ENCODE assay signal across 8 cellular contexts in genomic region chr2:151999058-151999457, GRCh38.
DNase-seq lines count a peak whose midpoint lies in the region; ATAC-seq and TF ChIP-seq lines count a peak whose summit lies in the region.

No MANE protein-coding gene starts in this region.

- H3K9me3 Mint-ChIP-seq in nephron progenitor cell, result no peaks in the 10 kb centered on the region

- H3K4me3 Mint-ChIP-seq in nephron progenitor cell, result no peak overlapping the region

- H3K27me3 Mint-ChIP-seq in nephron progenitor cell (ENCODE audit: low read depth, poor library complexity), result peaks cover 3% of the 10 kb centered on the region

- DNase-seq in AG08396 (ENCODE audit: low spot score), result peak; percentile 61
- peak; percentile 17 for DNase-seq in NCI-H510A treated with DMSO at 0.1 percent for 48 hours (lab: John Stamatoyannopoulos, UW)
- peak; percentile 15 to 22 for DNase-seq in activated CD4-positive, alpha-beta T cell treated with anti-CD3 and anti-CD28 coated beads, Interleukin-2, amount 50 U/mL, for 4 hours
- DNase-seq in esophagus muscularis mucosa (ENCODE audit: extremely low spot score), result no peak
- DNase-seq in nephron progenitor cell, result peak; percentile 64
- no peak for DNase-seq in posterior vena cava (ENCODE audit: low spot score)

- H3K4me3 ChIP-seq in esophagus muscularis mucosa, result no peak overlapping the region

- H3K4me1 ChIP-seq in esophagus muscularis mucosa, result peaks cover 9 to 51% (median 45%) of the 10 kb centered on the region in 4 donors

- TF ChIP-seq POLR2A in esophagus muscularis mucosa (IDR thresholded peaks at IDR 0.05; ENCODE audit: low read depth), result no peak

- H3K9me3 ChIP-seq in esophagus muscularis mucosa, result no peaks in the 10 kb centered on the region

- peak; percentile 50 to 70 (median 61) for TF ChIP-seq CTCF in esophagus muscularis mucosa (IDR thresholded peaks at IDR 0.05)
- peak; percentile 71 for TF ChIP-seq CTCF in nephron progenitor cell (IDR thresholded peaks at IDR 0.05)

- no peaks in the 10 kb centered on the region for H3K36me3 Mint-ChIP-seq in nephron progenitor cell (ENCODE audit: low read depth)

- H3K27ac ChIP-seq in esophagus muscularis mucosa (replicated peaks in 1 of 4), result no peak overlapping the region

- intact Hi-C loops in esophagus muscularis mucosa (cut with DNase I) (loop anchor here (5.0 kb wide), 1 partner anchor 37 kb away; no protein-coding TSS in a partner anchor), posterior vena cava (cut with DNase I) (no loop called here)

- H3K27me3 ChIP-seq in esophagus muscularis mucosa, result no peaks in the 10 kb centered on the region

- no peak overlapping the region for H3K27ac Mint-ChIP-seq in nephron progenitor cell

- peak; percentile 79 for ATAC-seq in GM18511 (IDR thresholded peaks at IDR 0.05; ENCODE audit: unreplicated experiment)
- ATAC-seq in HG03103 (IDR thresholded peaks at IDR 0.05; ENCODE audit: low read depth, unreplicated experiment), result peak; percentile 68

- no peaks in the 10 kb centered on the region for H3K36me3 ChIP-seq in esophagus muscularis mucosa

- H3K4me1 Mint-ChIP-seq in nephron progenitor cell, result peaks cover 28% of the 10 kb centered on the region

- no peak for TF ChIP-seq EP300 in esophagus muscularis mucosa (IDR thresholded peaks at IDR 0.05)

- WGBS in esophagus muscularis mucosa, result 57% methylated on average over 6 of the region's 6 CpGs

Comparison
In these comparisons a context has a peak if more than half of its experiments do, and no peak if none do; other contexts are left out.
1. DNase-seq: peak in AG08396 (single experiment), NCI-H510A treated with DMSO at 0.1 percent for 48 hours (single experiment), activated CD4-positive, alpha-beta T cell treated with anti-CD3 and anti-CD28 coated beads, Interleukin-2, amount 50 U/mL, for 4 hours (2 of 2) and nephron progenitor cell (single experiment); none in esophagus muscularis mucosa (single experiment) and posterior vena cava (single experiment).